Comparison of ENCODE assay signal across 11 cellular contexts in the genomic region with DNA sequence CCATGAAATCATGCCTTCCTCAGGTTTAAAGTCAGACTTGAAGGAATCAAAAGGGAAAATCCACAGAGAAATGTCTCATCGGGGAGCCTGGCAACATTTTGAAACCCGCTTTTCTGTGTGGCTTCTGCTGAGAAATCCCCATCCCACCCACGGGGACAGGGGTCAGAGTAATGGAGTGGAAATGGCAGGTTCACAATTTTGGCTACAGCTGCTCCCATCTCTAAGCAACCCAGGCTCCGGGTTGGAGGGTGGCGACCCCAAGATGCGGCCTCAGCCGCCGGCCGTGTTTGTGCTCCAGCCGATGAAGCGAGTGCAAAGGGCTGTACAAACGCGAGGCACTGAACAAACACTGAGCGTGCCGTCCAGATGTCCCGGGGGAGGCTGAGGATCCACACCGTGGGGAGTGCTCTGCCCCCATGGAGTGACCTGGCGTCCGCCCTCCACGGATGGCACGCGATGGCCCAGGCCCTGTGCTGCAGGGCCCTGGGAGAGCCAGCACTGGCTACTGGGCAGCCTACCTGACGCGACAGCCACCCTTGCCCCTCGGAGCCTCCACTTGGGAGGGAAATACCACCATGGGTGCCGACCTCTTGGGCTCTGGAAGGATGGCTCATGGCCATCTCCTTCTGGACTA. TPM values are rescaled to one million over a fixed set of nuclear protein-coding genes. Genes with fewer than 3 reads are reported as not detected.
DNase-seq lines count a peak whose midpoint lies in the region; ATAC-seq, FAIRE-seq and TF ChIP-seq lines count a peak whose summit lies in the region.
"Had no signal": no experiment of that assay in that cellular context is flagged by ENCODE, and none has a peak within 500 bp of the region (broad histone marks: within the 10 kb centered on the region; RNA-seq: fewer than 3 reads in every experiment).

No MANE protein-coding gene starts in this region.

- H3K36me3 ChIP-seq in GM12878 (ENCODE audit: control insufficient read depth in 2 of 2, insufficient read depth in 2 of 2, low read length in 1 of 2) (no peaks in the 10 kb centered on the region), neutrophil (peaks cover 79% of the 10 kb centered on the region)

- TF ChIP-seq POLR2A in GM18951 (IDR thresholded peaks at IDR 0.05; ENCODE audit: extremely low read depth, insufficient read depth, insufficient read length) (peak; percentile 19), GM12878 (IDR thresholded peaks at IDR 0.05; ENCODE audit: low read depth, low read length) (peak; percentile 56; the same call in 1 of the 2 replicates)

- RAD21 ChIA-PET in GM12878 (lab: Charles Lee; ENCODE audit: unreplicated experiment), result interaction anchor here (0.8 to 6.8 kb wide), 11 partner anchors 13 to 110 kb away, joined by 3 to 86 read pairs (median 5); a partner anchor contains a TSS

- CTCF ChIA-PET in GM12878 (lab: Yijun Ruan, JAX), result interaction anchor here (2.0 to 4.5 kb wide), 6 partner anchors 8 to 42 kb away, joined by 5 to 37 read pairs (median 16); a partner anchor contains a TSS

- H3K27ac ChIP-seq in GM12878 (ENCODE audit: control insufficient read depth, insufficient read depth) (peak overlapping the region; percentile 85), neutrophil (peak overlapping the region; percentile 82)

- no peak overlapping the region for H3K4me3 ChIP-seq in GM12878
- H3K4me3 ChIP-seq in neutrophil (ENCODE audit: low read depth in 1 of 2, low read length in 1 of 2), result peak overlapping the region in 1 of 2 experiments; percentile 12

- in situ Hi-C loops in GM18951 (cut with MboI; ENCODE audit: low sequenced_read_pairs, unreplicated experiment), result no loop called here
- in situ Hi-C loops in GM12878 (cut with MboI), result no loop called here

- no peaks in the 10 kb centered on the region for H4K20me1 ChIP-seq in GM12878 (ENCODE audit: control insufficient read depth, insufficient read depth)

- ATAC-seq in GM12878, result peak; percentile 55
- no peak for ATAC-seq in GM21360 (IDR thresholded peaks at IDR 0.05; ENCODE audit: unreplicated experiment)

- no peak for TF ChIP-seq RAD21 in GM12878 (IDR thresholded peaks at IDR 0.05; ENCODE audit: insufficient read depth, low read depth, low read length)

- BruUV-seq in GM12878 (replicated peaks; lab: Mats Ljungman, UMichigan), result no TSS peak

- under 1% methylated on average over 26 of the region's 26 CpGs for WGBS in GM12878 (ENCODE audit: insufficient coverage, insufficient replicate concordance, low lambda C conversion rate, missing lambda C conversion rate)

- H3K4me2 ChIP-seq in GM12878 (ENCODE audit: control insufficient read depth, insufficient read depth), result peak overlapping the region; percentile 88

- intact Hi-C loops in GM12878 (cut with micrococcal nuclease; ENCODE audit: unreplicated experiment), result loop anchor here (2.0 kb wide), 1 partner anchor 20 kb away; no protein-coding TSS in a partner anchor

- peaks cover 1% of the 10 kb centered on the region; the same call in 1 of the 3 replicates for H3K9me3 ChIP-seq in GM12878 (replicated peaks; ENCODE audit: control insufficient read depth, insufficient read depth, low read length)
- H3K9me3 ChIP-seq in neutrophil, result peaks cover 10% of the 10 kb centered on the region

- H2AFZ ChIP-seq in GM12878 (ENCODE audit: control insufficient read depth, low read depth, low read length), result peak overlapping the region; percentile 75

- no peak for FAIRE-seq in GM12878 (lab: Jason Lieb, UNC)
- FAIRE-seq: colon had no signal

- H3K9ac ChIP-seq in GM12878 (ENCODE audit: control insufficient read depth, insufficient read depth, low read length), result peak overlapping the region; percentile 64

- SMC1A ChIA-PET in GM12878 (lab: Charles Lee; ENCODE audit: uncharacterized antibody, unreplicated experiment), result interaction anchor here (0.9 to 5.0 kb wide), 10 partner anchors 13 to 393 kb away, joined by 3 to 34 read pairs (median 8); a partner anchor contains a TSS

- DNase-seq in COLO668 (lab: John Stamatoyannopoulos, UW; ENCODE audit: unreplicated experiment), result peak; percentile 9
- DNase-seq in GM12878 (ENCODE audit: low read depth, low spot score), result no peak
- DNase-seq in NOMO-1 (lab: John Stamatoyannopoulos, UW; ENCODE audit: unreplicated experiment in 2 of 2), result no peak
- no peak for DNase-seq in NCI-H1930 (lab: John Stamatoyannopoulos, UW)
- DNase-seq in GM19240 (ENCODE audit: insufficient read length, low spot score), result no peak
- DNase-seq: DMS53, H9 had no signal

- H3K79me2 ChIP-seq in GM12878 (ENCODE audit: control insufficient read depth, insufficient read depth, low read length), result no peaks in the 10 kb centered on the region

- TF ChIP-seq CTCF in GM12878 (IDR thresholded peaks at IDR 0.05 in 2 of 3, conservative IDR thresholded peaks at IDR 0.05 in 1 of 3; ENCODE audit: control insufficient read depth in 2 of 3, extremely low read depth in 1 of 3, insufficient read depth in 1 of 3, low read depth in 3 of 3, low read length in 3 of 3) (no peak), neutrophil (IDR thresholded peaks at IDR 0.05) (no peak)

- H3K4me1 ChIP-seq in GM12878 (ENCODE audit: control insufficient read depth, insufficient read depth, low read length) (peaks cover 32% of the 10 kb centered on the region), neutrophil (ENCODE audit: control insufficient read depth in 1 of 2, insufficient read depth in 1 of 2, low read depth in 1 of 2, low read length in 1 of 2) (peaks cover 21 to 31% of the 10 kb centered on the region in 2 experiments)

- H3K27me3 ChIP-seq in GM12878 (replicated peaks in 1 of 2; ENCODE audit: control insufficient read depth in 2 of 2, insufficient read depth in 2 of 2, low read length in 1 of 2), result no peaks in the 10 kb centered on the region
- peaks cover 24% of the 10 kb centered on the region for H3K27me3 ChIP-seq in neutrophil

- POLR2A ChIA-PET in GM12878 (lab: Charles Lee), result interaction anchor here (0.6 to 3.7 kb wide), 11 partner anchors 9 to 176 kb away, joined by 3 to 56 read pairs (median 4); a partner anchor contains a TSS

- peak in 1 of 2 experiments; percentile 17; a peak in 1 of 4 replicates for TF ChIP-seq EP300 in GM12878 (IDR thresholded peaks at IDR 0.05; ENCODE audit: borderline replicate concordance in 1 of 2, control insufficient read depth in 1 of 2, low read depth in 2 of 2, low read length in 2 of 2)

RNA-seq across cellular contexts. Expression of a gene that starts 22.2 kb away (rescaled TPM):
- total RNA-seq in GM12878 (2013; cell fraction: nucleolus; rRNA removed), result 26.0 and 27.2 TPM in 2 replicates
- total RNA-seq in GM12878 (2014; rRNA removed) (9.4 and 11.6 TPM in 2 replicates), GM12878 (2014; rRNA removed; fragmentation: Illumina TruSeq; extraction: Trizol) (3.5 and 4.7 TPM in 2 replicates), GM12878 (2021) (14.0 and 14.1 TPM in 2 replicates)
- polyA plus RNA-seq in GM12878 (2011; ENCODE audit: low read depth), result 1.0 TPM
- polyA plus RNA-seq in GM12878 (2011; rRNA removed) (1.7 and 2.9 TPM in 2 replicates), GM12878 (2014; fragmentation: Illumina TruSeq; extraction: Trizol) (1.6 and 3.9 TPM in 2 replicates), GM12878 (2014; fragmentation: Nextera tagmentation; extraction: Ambion mirVana) (under 1 TPM; 0.03 to 0.13 TPM), GM12878 (2014; rRNA removed) (12.3 and 12.6 TPM in 2 replicates), GM12878 (2016; fragmentation: Nextera tagmentation; extraction: Ambion mirVana) (1 to 10 TPM; 6.7 to 7.4 TPM)
- polyA plus RNA-seq in GM12878 (2011; cell fraction: cytosol; rRNA removed), result 4.9 and 6.0 TPM in 2 replicates
- 4.3 and 4.8 TPM in 2 replicates for polyA plus RNA-seq in GM12878 (2011; cell fraction: nucleus; rRNA removed)
- polyA plus RNA-seq in GM12878 (2012), result 3.8 and 3.9 TPM in 2 replicates
- 4.2 and 8.9 TPM in 2 replicates for polyA minus RNA-seq in GM12878 (2011; rRNA and poly(A)+ RNA removed)
- polyA minus RNA-seq in GM12878 (2011; cell fraction: cytosol; rRNA and poly(A)+ RNA removed), result 2.5 and 6.4 TPM in 2 replicates
- 3.9 and 6.9 TPM in 2 replicates for polyA minus RNA-seq in GM12878 (2011; cell fraction: nucleus; rRNA and poly(A)+ RNA removed)

RNA-seq across cellular contexts. Expression of a gene that starts 39.1 kb away (rescaled TPM):
- total RNA-seq in GM12878 (2013; cell fraction: nucleolus; rRNA removed), result 3.1 and 5.3 TPM in 2 replicates
- total RNA-seq in GM12878 (2014; rRNA removed) (0.73 and 1.1 TPM in 2 replicates), GM12878 (2014; rRNA removed; fragmentation: Illumina TruSeq; extraction: Trizol) (0.40 and 0.51 TPM in 2 replicates), GM12878 (2021) (1.4 and 1.7 TPM in 2 replicates)
- 0.16 TPM for polyA plus RNA-seq in GM12878 (2011; ENCODE audit: low read depth)
- polyA plus RNA-seq in GM12878 (2011; rRNA removed) (0.27 and 0.45 TPM in 2 replicates), GM12878 (2014; fragmentation: Illumina TruSeq; extraction: Trizol) (0.26 TPM in 1 of 2 replicates, not detected in the other), GM12878 (2014; fragmentation: Nextera tagmentation; extraction: Ambion mirVana) (under 1 TPM; 0.10 to 0.15 TPM), GM12878 (2014; rRNA removed) (1.0 and 1.9 TPM in 2 replicates), GM12878 (2016; fragmentation: Nextera tagmentation; extraction: Ambion mirVana) (under 1 TPM; 0.33 to 0.54 TPM)
- polyA plus RNA-seq in GM12878 (2011; cell fraction: cytosol; rRNA removed), result 0.67 and 0.87 TPM in 2 replicates
- polyA plus RNA-seq in GM12878 (2011; cell fraction: nucleus; rRNA removed), result 2.6 and 3.5 TPM in 2 replicates
- 0.84 TPM in 2 replicates for polyA plus RNA-seq in GM12878 (2012)
- 0.15 and 0.52 TPM in 2 replicates for polyA minus RNA-seq in GM12878 (2011; rRNA and poly(A)+ RNA removed)
- polyA minus RNA-seq in GM12878 (2011; cell fraction: cytosol; rRNA and poly(A)+ RNA removed), result 0.31 and 0.53 TPM in 2 replicates
- polyA minus RNA-seq in GM12878 (2011; cell fraction: nucleus; rRNA and poly(A)+ RNA removed), result 0.77 and 0.85 TPM in 2 replicates

RNA-seq across cellular contexts. Expression of a gene that starts 43.2 kb away (rescaled TPM):
- 2.9 and 5.4 TPM in 2 replicates for total RNA-seq in GM12878 (2013; cell fraction: nucleolus; rRNA removed)
- 5.3 and 6.0 TPM in 2 replicates for total RNA-seq in GM12878 (2014; rRNA removed)
- total RNA-seq in GM12878 (2014; rRNA removed; fragmentation: Illumina TruSeq; extraction: Trizol), result 2.4 and 3.3 TPM in 2 replicates
- total RNA-seq in GM12878 (2021), result 3.5 and 4.2 TPM in 2 replicates
- polyA plus RNA-seq in GM12878 (2011; ENCODE audit: low read depth), result 0.72 TPM
- 1.2 and 2.0 TPM in 2 replicates for polyA plus RNA-seq in GM12878 (2011; rRNA removed)
- polyA plus RNA-seq in GM12878 (2011; cell fraction: cytosol; rRNA removed), result 2.3 and 2.8 TPM in 2 replicates
- 5.5 and 7.1 TPM in 2 replicates for polyA plus RNA-seq in GM12878 (2011; cell fraction: nucleus; rRNA removed)
- 2.0 and 2.2 TPM in 2 replicates for polyA plus RNA-seq in GM12878 (2012)
- 0.79 and 2.6 TPM in 2 replicates for polyA plus RNA-seq in GM12878 (2014; fragmentation: Illumina TruSeq; extraction: Trizol)
- polyA plus RNA-seq in GM12878 (2014; fragmentation: Nextera tagmentation; extraction: Ambion mirVana), result under 1 TPM in 1 of 2 experiments, not detected in 1; 0.60 TPM
- 6.1 and 8.1 TPM in 2 replicates for polyA plus RNA-seq in GM12878 (2014; rRNA removed)
- 1 to 10 TPM; 2.2 to 3.5 TPM for polyA plus RNA-seq in GM12878 (2016; fragmentation: Nextera tagmentation; extraction: Ambion mirVana)
- 0.80 and 0.88 TPM in 2 replicates for polyA minus RNA-seq in GM12878 (2011; rRNA and poly(A)+ RNA removed)
- polyA minus RNA-seq in GM12878 (2011; cell fraction: cytosol; rRNA and poly(A)+ RNA removed), result 1.4 and 2.0 TPM in 2 replicates
- polyA minus RNA-seq in GM12878 (2011; cell fraction: nucleus; rRNA and poly(A)+ RNA removed), result 1.5 and 3.4 TPM in 2 replicates

RNA-seq across cellular contexts. Expression of a gene that starts 43.9 kb away (rescaled TPM):
- 25.6 and 31.4 TPM in 2 replicates for total RNA-seq in GM12878 (2013; cell fraction: nucleolus; rRNA removed)
- total RNA-seq in GM12878 (2014; rRNA removed), result 24.6 and 24.8 TPM in 2 replicates
- 19.7 and 21.0 TPM in 2 replicates for total RNA-seq in GM12878 (2014; rRNA removed; fragmentation: Illumina TruSeq; extraction: Trizol)
- total RNA-seq in GM12878 (2021), result 62.8 and 65.4 TPM in 2 replicates
- 25.9 TPM for polyA plus RNA-seq in GM12878 (2011; ENCODE audit: low read depth)
- 45.6 and 58.4 TPM in 2 replicates for polyA plus RNA-seq in GM12878 (2011; rRNA removed)
- 38.9 and 40.8 TPM in 2 replicates for polyA plus RNA-seq in GM12878 (2011; cell fraction: cytosol; rRNA removed)
- 21.5 and 27.6 TPM in 2 replicates for polyA plus RNA-seq in GM12878 (2011; cell fraction: nucleus; rRNA removed)
- 27.0 and 28.6 TPM in 2 replicates for polyA plus RNA-seq in GM12878 (2012)
- 67.3 and 88.1 TPM in 2 replicates for polyA plus RNA-seq in GM12878 (2014; fragmentation: Illumina TruSeq; extraction: Trizol)
- polyA plus RNA-seq in GM12878 (2014; fragmentation: Nextera tagmentation; extraction: Ambion mirVana), result 10 to 100 TPM; 11.0 to 14.6 TPM
- polyA plus RNA-seq in GM12878 (2014; rRNA removed), result 50.4 and 51.8 TPM in 2 replicates
- polyA plus RNA-seq in GM12878 (2016; fragmentation: Nextera tagmentation; extraction: Ambion mirVana), result 10 to 100 TPM in 1 of 2 experiments, 1 to 10 TPM in 1; 5.2 to 41.7 TPM
- 21.1 and 21.3 TPM in 2 replicates for polyA minus RNA-seq in GM12878 (2011; rRNA and poly(A)+ RNA removed)
- 9.2 and 10.2 TPM in 2 replicates for polyA minus RNA-seq in GM12878 (2011; cell fraction: cytosol; rRNA and poly(A)+ RNA removed)
- polyA minus RNA-seq in GM12878 (2011; cell fraction: nucleus; rRNA and poly(A)+ RNA removed), result 2.1 and 4.8 TPM in 2 replicates
